In the genomic region with DNA sequence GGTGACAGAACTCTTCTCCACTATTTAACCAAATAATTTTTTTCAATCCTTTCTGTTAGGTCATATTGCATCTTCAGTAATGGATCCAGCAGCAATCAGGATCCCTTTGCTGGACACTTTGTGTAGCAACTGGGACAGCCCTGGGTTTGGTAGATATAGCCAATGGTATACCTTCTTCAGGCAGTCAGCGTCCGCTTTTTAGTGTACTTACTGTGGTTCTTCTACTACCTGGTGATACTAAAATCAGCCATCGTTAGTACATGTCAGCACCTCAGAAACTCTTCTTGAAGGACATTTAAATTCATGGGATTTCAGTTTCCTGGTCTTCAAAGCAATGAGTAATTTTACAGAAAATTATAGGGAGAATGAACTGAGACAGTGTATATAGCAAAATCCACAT, we compare ENCODE assay signal across 16 cellular contexts.
A peak's percentile ranks its signal among the peaks of the same experiment; 100 is the strongest.
DNase-seq lines count a peak whose midpoint lies in the region; ATAC-seq lines count a peak whose summit lies in the region.
"Had no signal": no experiment of that assay in that cellular context is flagged by ENCODE, and none has a peak within 500 bp of the region (broad histone marks: within the 10 kb centered on the region; RNA-seq: fewer than 3 reads in every experiment).

No MANE protein-coding gene starts in this region.

- no peaks in the 10 kb centered on the region for H3K9me3 Mint-ChIP-seq in activated T-cell treated with anti-CD3 and anti-CD28 coated beads, Interleukin-2, amount 50 U/mL, for 72 hours
- no peaks in the 10 kb centered on the region for H3K9me3 Mint-ChIP-seq in T-cell
- H3K9me3 Mint-ChIP-seq in stimulated activated effector memory CD8-positive, alpha-beta T cell treated with anti-CD3 and anti-CD28 coated beads, Interleukin-12 subunit alpha, Interleukin-12 subunit beta, amount 100 ng/mL, for 72 hours = no peaks in the 10 kb centered on the region
- H3K9me3 Mint-ChIP-seq: activated CD4-positive, alpha-beta memory T cell treated with anti-CD3 and anti-CD28 coated beads for 36 hours had no signal

- POLR2A ChIA-PET in T-cell (lab: Charles Lee) = no interaction called here

- peaks cover 25% of the 10 kb centered on the region for H3K27me3 Mint-ChIP-seq in activated T-cell treated with anti-CD3 and anti-CD28 coated beads, Interleukin-2, amount 50 U/mL, for 72 hours (ENCODE audit: low read depth)
- H3K27me3 Mint-ChIP-seq in T-cell = no peaks in the 10 kb centered on the region

- peak overlapping the region; percentile 31 to 49 for H3K4me3 Mint-ChIP-seq in activated T-cell treated with anti-CD3 and anti-CD28 coated beads, Interleukin-2, amount 50 U/mL, for 72 hours
- H3K4me3 Mint-ChIP-seq in T-cell = peak overlapping the region; percentile 52 to 59 (median 54)
- no peak overlapping the region for H3K4me3 Mint-ChIP-seq in stimulated activated effector memory CD8-positive, alpha-beta T cell treated with anti-CD3 and anti-CD28 coated beads, Interleukin-12 subunit alpha, Interleukin-12 subunit beta, amount 100 ng/mL, for 72 hours

- no peaks in the 10 kb centered on the region for H3K36me3 Mint-ChIP-seq in activated T-cell treated with anti-CD3 and anti-CD28 coated beads, Interleukin-2, amount 50 U/mL, for 72 hours (ENCODE audit: insufficient read depth in 2 of 2)
- H3K36me3 Mint-ChIP-seq in T-cell = no peaks in the 10 kb centered on the region
- H3K36me3 Mint-ChIP-seq in stimulated activated effector memory CD8-positive, alpha-beta T cell treated with anti-CD3 and anti-CD28 coated beads, Interleukin-12 subunit alpha, Interleukin-12 subunit beta, amount 100 ng/mL, for 72 hours = no peaks in the 10 kb centered on the region
- H3K36me3 Mint-ChIP-seq: activated CD4-positive, alpha-beta memory T cell treated with anti-CD3 and anti-CD28 coated beads for 36 hours had no signal

- CTCF ChIA-PET in T-cell (lab: Charles Lee) = interaction anchor here (1.3 to 1.5 kb wide), 3 partner anchors 8 to 80 kb away, joined by 3 to 7 read pairs (median 3); no protein-coding TSS in a partner anchor

- ATAC-seq in activated T-cell treated with anti-CD3 and anti-CD28 coated beads, Interleukin-2, amount 50 U/mL, for 72 hours (replicated peaks in 1 of 2) = peak; percentile 55 to 59
- ATAC-seq in HG02973 (IDR thresholded peaks at IDR 0.05; ENCODE audit: unreplicated experiment) = peak; percentile 11
- peak in 3 of 4 experiments; percentile 10 to 14 (median 13) for ATAC-seq in T-cell (replicated peaks in 1 of 4)
- ATAC-seq in stimulated activated effector memory CD8-positive, alpha-beta T cell treated with anti-CD3 and anti-CD28 coated beads, Interleukin-12 subunit alpha, Interleukin-12 subunit beta, amount 100 ng/mL, for 72 hours = peak; percentile 38
- ATAC-seq in HG03521 (IDR thresholded peaks at IDR 0.05; ENCODE audit: unreplicated experiment) = no peak

- H3K4me1 Mint-ChIP-seq in activated T-cell treated with anti-CD3 and anti-CD28 coated beads, Interleukin-2, amount 50 U/mL, for 72 hours (ENCODE audit: low read depth) = peaks cover 24% of the 10 kb centered on the region
- peaks cover 40 to 52% (median 45%) of the 10 kb centered on the region in 3 donors for H3K4me1 Mint-ChIP-seq in T-cell
- peaks cover 13% of the 10 kb centered on the region for H3K4me1 Mint-ChIP-seq in stimulated activated effector memory CD8-positive, alpha-beta T cell treated with anti-CD3 and anti-CD28 coated beads, Interleukin-12 subunit alpha, Interleukin-12 subunit beta, amount 100 ng/mL, for 72 hours

- H3K27ac Mint-ChIP-seq in activated T-cell treated with anti-CD3 and anti-CD28 coated beads, Interleukin-2, amount 50 U/mL, for 72 hours = peak overlapping the region; percentile 13
- peak overlapping the region; percentile 90 to 91 for H3K27ac Mint-ChIP-seq in T-cell
- no peak overlapping the region for H3K27ac Mint-ChIP-seq in stimulated activated effector memory CD8-positive, alpha-beta T cell treated with anti-CD3 and anti-CD28 coated beads, Interleukin-12 subunit alpha, Interleukin-12 subunit beta, amount 100 ng/mL, for 72 hours
- H3K27ac Mint-ChIP-seq: activated CD4-positive, alpha-beta memory T cell treated with anti-CD3 and anti-CD28 coated beads for 36 hours had no signal

- no peak for DNase-seq in activated T-cell treated with anti-CD3 and anti-CD28 coated beads, Interleukin-2, amount 50 U/mL, for 72 hours
- DNase-seq in activated T-cell treated with anti-CD3 and anti-CD28 coated beads, Interleukin-2, amount 50 U/mL, for 48 hours = no peak
- peak in 1 of 34 experiments; percentile 0 for DNase-seq in T-cell
- no peak for DNase-seq in stimulated activated effector memory CD8-positive, alpha-beta T cell treated with anti-CD3 and anti-CD28 coated beads, Interleukin-12 subunit alpha, Interleukin-12 subunit beta, amount 100 ng/mL, for 72 hours (ENCODE audit: low spot score in 2 of 2)
- DNase-seq in OCI-M1 (lab: John Stamatoyannopoulos, UW) = no peak
- no peak for DNase-seq in stimulated activated CD4-positive, alpha-beta T cell treated with anti-CD3 and anti-CD28 coated beads, Interleukin-2, amount 100 ng/mL, for 48 hours
- DNase-seq: activated CD4-positive, alpha-beta memory T cell treated with anti-CD3 and anti-CD28 coated beads for 36 hours; adrenal gland; hippocampal formation; NCI-H1105 treated with DMSO at 0.1 percent for 48 hours; NCI-H446; PC-9; T-helper 9 cell; upper lobe of left lung had no signal
